17 cellular contexts compared by ENCODE assay signal in genomic region chr12:11886339-11886738, GRCh38.
DNase-seq lines count a peak whose midpoint lies in the region; ATAC-seq, FAIRE-seq and TF ChIP-seq lines count a peak whose summit lies in the region.
"Had no signal": no experiment of that assay in that cellular context is flagged by ENCODE, and none has a peak within 500 bp of the region (broad histone marks: within the 10 kb centered on the region; RNA-seq: fewer than 3 reads in every experiment).

No MANE protein-coding gene starts in this region.

- POLR2A ChIA-PET in CD4-positive, alpha-beta T cell (lab: Charles Lee): no interaction called here

- no peak overlapping the region for H3K27ac Mint-ChIP-seq in CD4-positive, alpha-beta T cell
- H3K27ac Mint-ChIP-seq: T-helper 2 cell treated with Interferon-gamma antibody and Interleukin-4, amounts not matched to agents 5 μg/mL and 100 μg/mL, for 36 hours had no signal

- no peak overlapping the region for H3K4me3 Mint-ChIP-seq in CD4-positive, alpha-beta T cell
- H3K4me3 Mint-ChIP-seq: T-helper 2 cell treated with Interferon-gamma antibody and Interleukin-4, amounts not matched to agents 5 μg/mL and 100 μg/mL, for 36 hours had no signal

- H3K9me3 Mint-ChIP-seq in CD4-positive, alpha-beta T cell: no peaks in the 10 kb centered on the region
- H3K9me3 Mint-ChIP-seq: T-helper 2 cell treated with Interferon-gamma antibody and Interleukin-4, amounts not matched to agents 5 μg/mL and 100 μg/mL, for 36 hours had no signal

- no peak for TF ChIP-seq CTCF in left ventricle myocardium inferior (IDR thresholded peaks at IDR 0.05; ENCODE audit: borderline replicate concordance)
- no peak for TF ChIP-seq CTCF in right atrium auricular region (IDR thresholded peaks at IDR 0.05)
- TF ChIP-seq CTCF in bronchial epithelial cell (IDR thresholded peaks at IDR 0.05; ENCODE audit: insufficient read depth, low read length, severe bottlenecking): no peak
- TF ChIP-seq CTCF in CD4-positive, alpha-beta T cell (IDR thresholded peaks at IDR 0.05): no peak

- H3K4me3 ChIP-seq in left ventricle myocardium inferior (no peak overlapping the region), right atrium auricular region (no peak overlapping the region), bronchial epithelial cell (ENCODE audit: low read depth, low read length) (no peak overlapping the region), muscle layer of duodenum (ENCODE audit: low read depth in 1 of 2, low read length in 2 of 2) (no peak overlapping the region)
- H3K4me3 ChIP-seq: K562, SJCRH30, uterus had no signal

- no peak for FAIRE-seq in bronchial epithelial cell (lab: Jason Lieb, UNC)
- FAIRE-seq: K562 had no signal

- H3K4me1 ChIP-seq in left ventricle myocardium inferior: peaks cover 27% of the 10 kb centered on the region
- H3K4me1 ChIP-seq in right atrium auricular region: peaks cover 0 to 19% of the 10 kb centered on the region in 2 donors
- peaks cover 24 to 26% of the 10 kb centered on the region in 2 donors for H3K4me1 ChIP-seq in muscle layer of duodenum (ENCODE audit: control insufficient read depth in 1 of 2, insufficient read depth in 2 of 2, low read length in 2 of 2)
- H3K4me1 ChIP-seq: SJCRH30, uterus had no signal

- no peaks in the 10 kb centered on the region for H3K27me3 Mint-ChIP-seq in CD4-positive, alpha-beta T cell

- H3K27me3 ChIP-seq in left ventricle myocardium inferior (ENCODE audit: low read depth): no peaks in the 10 kb centered on the region
- H3K27me3 ChIP-seq in right atrium auricular region: no peaks in the 10 kb centered on the region
- no peaks in the 10 kb centered on the region for H3K27me3 ChIP-seq in bronchial epithelial cell (ENCODE audit: control insufficient read depth, insufficient read depth, low read length)
- H3K27me3 ChIP-seq in muscle layer of duodenum (ENCODE audit: low read depth, low read length): no peaks in the 10 kb centered on the region
- no peaks in the 10 kb centered on the region for H3K27me3 ChIP-seq in CD4-positive, alpha-beta T cell (ENCODE audit: control insufficient read depth, insufficient read depth, low read length)
- H3K27me3 ChIP-seq: SJCRH30, uterus had no signal

- intact Hi-C loops in left ventricle myocardium inferior (cut with micrococcal nuclease): loop anchor here (10.0 kb wide), 1 partner anchor 242 kb away; the partner anchor contains the start of gene ETV6
- intact Hi-C loops in CD4-positive, alpha-beta T cell (cut with DNase I, micrococcal nuclease): no loop called here

- peaks cover 10% of the 10 kb centered on the region for H3K4me1 Mint-ChIP-seq in CD4-positive, alpha-beta T cell (ENCODE audit: low read depth)

- peak overlapping the region; percentile 63 for H3K27ac ChIP-seq in left ventricle myocardium inferior (replicated peaks)
- H3K27ac ChIP-seq in right atrium auricular region: no peak overlapping the region
- peak overlapping the region; percentile 77 for H3K27ac ChIP-seq in muscle layer of duodenum (ENCODE audit: low read length)
- H3K27ac ChIP-seq in CD4-positive, alpha-beta T cell (ENCODE audit: low read depth, low read length): no peak overlapping the region
- H3K27ac ChIP-seq: SJCRH30 had no signal

- no peak for DNase-seq in left ventricle myocardium inferior
- no peak for DNase-seq in right atrium auricular region (ENCODE audit: low spot score)
- peak; percentile 97 for DNase-seq in bronchial epithelial cell (ENCODE audit: low read depth)
- DNase-seq in CD4-positive, alpha-beta T cell: no peak
- no peak for DNase-seq in DMS79 treated with DMSO at 0.1 percent for 48 hours (lab: John Stamatoyannopoulos, UW)
- no peak for DNase-seq in RPMI8226
- no peak for DNase-seq in NCI-H524 treated with DMSO at 0.1 percent for 48 hours (lab: John Stamatoyannopoulos, UW)
- DNase-seq: activated gamma-delta T cell treated with Interleukin-2 at 50 U/mL for 16 hours; cortex of kidney; left cardiac atrium; SJCRH30; stimulated activated naive CD4-positive, alpha-beta T cell; uterus had no signal

- H3K36me3 ChIP-seq in left ventricle myocardium inferior (peaks cover 38% of the 10 kb centered on the region), right atrium auricular region (peaks cover 21% of the 10 kb centered on the region), bronchial epithelial cell (ENCODE audit: control insufficient read depth, insufficient read depth, low read length) (peaks cover 7% of the 10 kb centered on the region), muscle layer of duodenum (ENCODE audit: control insufficient read depth in 1 of 2, insufficient read depth in 2 of 2, low read length in 2 of 2) (peaks cover 49 to 58% of the 10 kb centered on the region in 2 donors)
- H3K36me3 ChIP-seq: SJCRH30, uterus had no signal

- ATAC-seq in CD4-positive, alpha-beta T cell (ENCODE audit: poor library complexity): no peak
- ATAC-seq: activated CD4-positive, CD25-positive, alpha-beta regulatory T cell treated with anti-CD3 and anti-CD28 coated beads, Interleukin-2, amount 50 U/mL, for 24 hours; K562; left cardiac atrium had no signal

- peaks cover 88% of the 10 kb centered on the region for H3K36me3 Mint-ChIP-seq in CD4-positive, alpha-beta T cell (ENCODE audit: low read depth)

- CTCF ChIA-PET in CD4-positive, alpha-beta T cell (lab: Charles Lee): no interaction called here

- H3K9me3 ChIP-seq in left ventricle myocardium inferior (replicated peaks) (no peaks in the 10 kb centered on the region), right atrium auricular region (no peaks in the 10 kb centered on the region), muscle layer of duodenum (ENCODE audit: control insufficient read depth in 1 of 2, low read length in 2 of 2) (peaks cover 0 to 2% of the 10 kb centered on the region in 2 donors)
- H3K9me3 ChIP-seq in CD4-positive, alpha-beta T cell (ENCODE audit: control insufficient read depth, low read length): no peaks in the 10 kb centered on the region
- H3K9me3 ChIP-seq: SJCRH30, uterus had no signal

Comparison
In these comparisons a context has a peak if more than half of its experiments do, and no peak if none do; other contexts are left out.
1. H3K27ac ChIP-seq: peak in left ventricle myocardium inferior (single experiment) and muscle layer of duodenum (single experiment); none in right atrium auricular region (0 of 2) and CD4-positive, alpha-beta T cell (single experiment).